11 cellular contexts compared by ENCODE assay signal in the genomic region with DNA sequence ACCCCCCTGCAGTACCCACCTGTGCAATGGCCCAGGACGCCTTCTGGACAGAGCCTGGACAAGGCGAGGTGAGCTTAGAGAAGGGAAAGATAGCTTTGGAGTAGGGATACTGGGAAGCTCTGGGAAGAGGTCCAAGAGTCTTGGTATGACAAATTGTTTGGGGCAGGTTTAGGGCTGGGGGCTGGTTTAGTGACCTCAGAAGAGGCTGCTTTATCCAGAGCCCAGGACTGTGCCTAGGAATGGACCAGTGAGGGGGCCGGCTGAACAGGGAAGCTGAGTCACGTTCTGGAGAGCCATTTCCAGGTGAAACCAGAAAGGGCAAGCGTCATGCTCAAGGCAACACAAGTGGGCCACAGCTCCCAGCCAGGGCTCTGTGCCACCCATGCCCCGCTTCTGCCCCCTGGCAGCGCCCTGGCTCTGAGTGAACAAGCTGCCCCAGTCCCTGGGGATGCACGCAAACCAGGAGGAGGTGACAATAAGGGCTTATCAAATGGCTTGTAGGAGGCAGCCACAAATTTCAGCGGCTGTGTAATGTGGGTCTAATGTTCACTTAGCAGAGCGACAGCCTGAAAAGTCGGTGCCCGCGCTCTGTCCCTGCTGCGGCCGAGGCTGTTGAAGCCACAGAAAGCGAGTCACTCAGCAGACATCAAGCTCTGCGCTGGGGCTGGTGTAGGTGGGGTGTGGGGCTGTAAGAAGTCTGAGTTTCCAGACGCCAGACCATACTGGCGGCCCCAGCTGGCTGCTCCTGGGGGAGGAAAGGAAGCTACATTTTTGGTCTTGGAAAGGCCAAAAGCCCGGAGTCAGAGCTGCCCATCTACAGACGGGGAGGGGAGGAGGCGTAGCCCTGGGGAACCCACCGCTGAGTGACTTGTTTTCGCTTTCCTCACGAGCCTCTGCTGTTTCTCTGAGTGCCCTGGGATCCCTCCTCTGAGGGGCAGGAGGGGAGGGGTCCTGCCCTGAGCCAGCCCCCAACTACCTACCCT. TPM values are rescaled to one million over a fixed set of nuclear protein-coding genes. Genes with fewer than 3 reads are reported as not detected.
DNase-seq lines count a peak whose midpoint lies in the region; ATAC-seq, FAIRE-seq and TF ChIP-seq lines count a peak whose summit lies in the region.
"Had no signal": no experiment of that assay in that cellular context is flagged by ENCODE, and none has a peak within 500 bp of the region (broad histone marks: within the 10 kb centered on the region; RNA-seq: fewer than 3 reads in every experiment).

No MANE protein-coding gene starts in this region.

- H3K27me3 ChIP-seq in IMR-90 (ENCODE audit: control insufficient read depth, insufficient read depth, low read length): peaks cover 32% of the 10 kb centered on the region

- no peak overlapping the region for H3K4ac ChIP-seq in IMR-90 (ENCODE audit: low read depth, low read length)

- no peak overlapping the region for H4K8ac ChIP-seq in IMR-90 (ENCODE audit: low read depth in 2 of 2, low read length in 2 of 2)

- dilution Hi-C loops in IMR-90 (cut with HindIII; ENCODE audit: low sequenced_read_pairs, unreplicated experiment): no loop called here

- in situ Hi-C loops in IMR-90 (cut with MboI; ENCODE audit: low sequenced_read_pairs): no loop called here

- TF ChIP-seq POLR2A in IMR-90 (IDR thresholded peaks at IDR 0.05; ENCODE audit: low read depth, low read length): no peak

- no peak overlapping the region for H2AK9ac ChIP-seq in IMR-90 (replicated peaks; ENCODE audit: low read depth, low read length, poor library complexity)

- H3K9me3 Mint-ChIP-seq in mesothelial cell of epicardium: no peaks in the 10 kb centered on the region
- H3K9me3 Mint-ChIP-seq in activated CD4-positive, alpha-beta memory T cell treated with anti-CD3 and anti-CD28 coated beads for 36 hours: no peaks in the 10 kb centered on the region
- H3K9me3 Mint-ChIP-seq: activated CD4-positive, alpha-beta T cell treated with anti-CD3 and anti-CD28 coated beads, Interleukin-2, amount 10 ng/mL, durations not matched to agents 24 days and 14 days; stimulated activated memory B cell treated with anti-CD40 and anti-IgM and Interleukin-4, amounts not matched to agents 10 μg/mL and 1 μg/mL and 100 μg/mL, for 72 hours had no signal

- H2BK20ac ChIP-seq in IMR-90 (ENCODE audit: low read depth, low read length): no peak overlapping the region

- H2BK120ac ChIP-seq in IMR-90 (ENCODE audit: low read depth, low read length): no peak overlapping the region

- H3K9me3 ChIP-seq in IMR-90 (ENCODE audit: control insufficient read depth, insufficient read depth, low read length): no peaks in the 10 kb centered on the region

- no peak overlapping the region for H2BK15ac ChIP-seq in IMR-90 (ENCODE audit: low read depth, low read length)

- ATAC-seq in IMR-90 (ENCODE audit: low read depth) (peak; percentile 46), HG03354 (IDR thresholded peaks at IDR 0.05; ENCODE audit: poor library complexity, severe bottlenecking, unreplicated experiment) (no peak)
- ATAC-seq: stimulated activated memory B cell treated with anti-CD40 and anti-IgM and Interleukin-4, amounts not matched to agents 10 μg/mL and 1 μg/mL and 100 μg/mL, for 72 hours had no signal

- H3K27ac ChIP-seq in IMR-90 (ENCODE audit: insufficient read depth, low read length): no peak overlapping the region

- H3K36me3 ChIP-seq in IMR-90 (ENCODE audit: control insufficient read depth, insufficient read depth, low read length): no peaks in the 10 kb centered on the region

- H3K79me1 ChIP-seq in IMR-90 (ENCODE audit: low read depth in 1 of 2, low read length in 2 of 2): no peaks in the 10 kb centered on the region

- no TSS peak for BruUV-seq in IMR-90 (replicated peaks; lab: Mats Ljungman, UMichigan)

- no peak for TF ChIP-seq RAD21 in IMR-90 (IDR thresholded peaks at IDR 0.05; ENCODE audit: low read length)

- DNase-seq in AG10803 (ENCODE audit: low read depth): peak; percentile 46
- peak; percentile 70 for DNase-seq in IMR-90
- DNase-seq in mesothelial cell of epicardium (ENCODE audit: low spot score in 2 of 2, unreplicated experiment in 2 of 2): no peak
- no peak for DNase-seq in activated gamma-delta T cell (lab: John Stamatoyannopoulos, UW)
- DNase-seq in activated CD4-positive, alpha-beta memory T cell treated with anti-CD3 and anti-CD28 coated beads for 36 hours: no peak
- DNase-seq in activated CD4-positive, CD25-positive, alpha-beta regulatory T cell treated with anti-CD3 and anti-CD28 coated beads, Interleukin-2, amount 50 U/mL, for 72 hours: no peak
- DNase-seq: activated CD4-positive, alpha-beta T cell treated with anti-CD3 and anti-CD28 coated beads, Interleukin-2, amount 10 ng/mL, durations not matched to agents 24 days and 14 days; kidney had no signal

- H2AK5ac ChIP-seq in IMR-90 (ENCODE audit: low read depth, low read length): no peak overlapping the region

- H3K18ac ChIP-seq in IMR-90 (ENCODE audit: low read depth, low read length): no peak overlapping the region

- no peak overlapping the region for H3K56ac ChIP-seq in IMR-90 (ENCODE audit: extremely low read depth, insufficient read depth, low read length)

- H3K9ac ChIP-seq in IMR-90 (ENCODE audit: low read depth, low read length): no peak overlapping the region

- H3K4me3 Mint-ChIP-seq in mesothelial cell of epicardium: peak overlapping the region; percentile 15
- no peak overlapping the region for H3K4me3 Mint-ChIP-seq in activated CD4-positive, alpha-beta memory T cell treated with anti-CD3 and anti-CD28 coated beads for 36 hours
- H3K4me3 Mint-ChIP-seq: activated CD4-positive, alpha-beta T cell treated with anti-CD3 and anti-CD28 coated beads, Interleukin-2, amount 10 ng/mL, durations not matched to agents 24 days and 14 days; stimulated activated memory B cell treated with anti-CD40 and anti-IgM and Interleukin-4, amounts not matched to agents 10 μg/mL and 1 μg/mL and 100 μg/mL, for 72 hours had no signal

- peaks cover 12% of the 10 kb centered on the region; the same call in 1 of the 2 replicates for H3K4me1 ChIP-seq in IMR-90 (ENCODE audit: control insufficient read depth, insufficient read depth, low read length)

- no peak overlapping the region for H4K91ac ChIP-seq in IMR-90 (ENCODE audit: insufficient read depth, low read depth, low read length)

- TF ChIP-seq CTCF in AG10803 (conservative IDR thresholded peaks at IDR 0.05; ENCODE audit: low read length): 0 out of 2 replicates have a peak, but pooled peaks have one; percentile 3
- no peak for TF ChIP-seq CTCF in IMR-90 (conservative IDR thresholded peaks at IDR 0.05; ENCODE audit: low read depth, low read length)
- no peak for TF ChIP-seq CTCF in mesothelial cell of epicardium (IDR thresholded peaks at IDR 0.05; ENCODE audit: unreplicated experiment)

- no peak overlapping the region; the same call in 1 of the 2 replicates for H3K4me2 ChIP-seq in IMR-90 (ENCODE audit: low read depth, low read length)

- H4K5ac ChIP-seq in IMR-90 (ENCODE audit: low read depth, low read length): no peak overlapping the region

- POLR2A ChIA-PET in IMR-90 (lab: Charles Lee; ENCODE audit: unreplicated experiment): no interaction called here
- POLR2A ChIA-PET in activated CD4-positive, alpha-beta memory T cell treated with anti-CD3 and anti-CD28 coated beads for 36 hours (lab: Charles Lee): no interaction called here

- peaks cover 25% of the 10 kb centered on the region for H3K4me1 Mint-ChIP-seq in mesothelial cell of epicardium
- no peaks in the 10 kb centered on the region for H3K4me1 Mint-ChIP-seq in activated CD4-positive, alpha-beta memory T cell treated with anti-CD3 and anti-CD28 coated beads for 36 hours (ENCODE audit: low read depth)
- H3K4me1 Mint-ChIP-seq: activated CD4-positive, alpha-beta T cell treated with anti-CD3 and anti-CD28 coated beads, Interleukin-2, amount 10 ng/mL, durations not matched to agents 24 days and 14 days; stimulated activated memory B cell treated with anti-CD40 and anti-IgM and Interleukin-4, amounts not matched to agents 10 μg/mL and 1 μg/mL and 100 μg/mL, for 72 hours had no signal

- WGBS in IMR-90 (ENCODE audit: extremely low coverage in 2 of 2, insufficient read length in 1 of 2), 2 experiments: 18% methylated on average over 11 of the region's 25 CpGs; no CpG with 5 or more reads in 1 of the 2 experiments

- peaks cover 7% of the 10 kb centered on the region for H3K27me3 Mint-ChIP-seq in mesothelial cell of epicardium (ENCODE audit: low read depth)
- peaks cover 25% of the 10 kb centered on the region for H3K27me3 Mint-ChIP-seq in activated CD4-positive, alpha-beta memory T cell treated with anti-CD3 and anti-CD28 coated beads for 36 hours

- H3K14ac ChIP-seq in IMR-90 (replicated peaks; ENCODE audit: low read depth, low read length): no peak overlapping the region

- H3K4me3 ChIP-seq in AG10803 (ENCODE audit: low read length): no peak overlapping the region
- no peak overlapping the region for H3K4me3 ChIP-seq in IMR-90 (ENCODE audit: insufficient read depth, low read depth, low read length)

- H4K20me1 ChIP-seq in IMR-90 (ENCODE audit: insufficient read depth, low read length): no peaks in the 10 kb centered on the region; the same call in 1 of the 2 replicates

- peak; percentile 45 for FAIRE-seq in endometrium (lab: Jason Lieb, UNC)
- FAIRE-seq: kidney had no signal

- H3K9me1 ChIP-seq in IMR-90 (ENCODE audit: insufficient read depth, low read length): no peaks in the 10 kb centered on the region; the same call in 1 of the 2 replicates

- H3K36me3 Mint-ChIP-seq in mesothelial cell of epicardium: no peaks in the 10 kb centered on the region
- H3K36me3 Mint-ChIP-seq in activated CD4-positive, alpha-beta memory T cell treated with anti-CD3 and anti-CD28 coated beads for 36 hours: no peaks in the 10 kb centered on the region
- H3K36me3 Mint-ChIP-seq: stimulated activated memory B cell treated with anti-CD40 and anti-IgM and Interleukin-4, amounts not matched to agents 10 μg/mL and 1 μg/mL and 100 μg/mL, for 72 hours had no signal

- peak overlapping the region; percentile 18 for H3K27ac Mint-ChIP-seq in mesothelial cell of epicardium
- H3K27ac Mint-ChIP-seq in activated CD4-positive, alpha-beta memory T cell treated with anti-CD3 and anti-CD28 coated beads for 36 hours: no peak overlapping the region
- H3K27ac Mint-ChIP-seq: activated CD4-positive, alpha-beta T cell treated with anti-CD3 and anti-CD28 coated beads, Interleukin-2, amount 10 ng/mL, durations not matched to agents 24 days and 14 days; stimulated activated memory B cell treated with anti-CD40 and anti-IgM and Interleukin-4, amounts not matched to agents 10 μg/mL and 1 μg/mL and 100 μg/mL, for 72 hours had no signal

- CTCF ChIA-PET in IMR-90 (lab: Yijun Ruan, JAX): interaction anchor here (0.6 to 1.2 kb wide), 2 partner anchors 17 to 83 kb away, joined by 3 read pairs; no protein-coding TSS in a partner anchor
- CTCF ChIA-PET in activated CD4-positive, alpha-beta memory T cell treated with anti-CD3 and anti-CD28 coated beads for 36 hours (lab: Charles Lee): interaction anchor here (0.9 to 1.0 kb wide), 2 partner anchors 10 to 116 kb away, joined by 3 read pairs; no protein-coding TSS in a partner anchor

- no peak overlapping the region for H3K23ac ChIP-seq in IMR-90 (ENCODE audit: low read depth, low read length)

- no peak overlapping the region for H2BK5ac ChIP-seq in IMR-90 (ENCODE audit: low read depth, low read length, poor library complexity, severe bottlenecking)

- intact Hi-C loops in IMR-90 (cut with micrococcal nuclease): no loop called here
- intact Hi-C loops in activated CD4-positive, alpha-beta memory T cell treated with anti-CD3 and anti-CD28 coated beads for 36 hours (cut with micrococcal nuclease): no loop called here

- H2AFZ ChIP-seq in IMR-90 (replicated peaks; ENCODE audit: low read length, poor library complexity): peak overlapping the region; percentile 70

RNA-seq across cellular contexts. Expression of a gene that starts 18.3 kb away (rescaled TPM):
- under 0.01 TPM in 1 of 2 replicates, not detected in the other for total RNA-seq in IMR-90 (2012; rRNA removed)
- 0.19 and 0.26 TPM in 2 replicates for polyA plus RNA-seq in IMR-90 (2012; rRNA removed)
- polyA plus RNA-seq in IMR-90 (2012; cell fraction: cytosol; rRNA removed): 0.10 and 0.29 TPM in 2 replicates
- polyA plus RNA-seq in IMR-90 (2012; cell fraction: nucleus; rRNA removed; ENCODE audit: low replicate concordance): 0.53 and 0.90 TPM in 2 replicates
- 7.6 to 9.4 TPM (median 8.3 TPM) in 3 replicates for total RNA-seq in mesothelial cell of epicardium
- total RNA-seq in activated CD4-positive, alpha-beta memory T cell treated with anti-CD3 and anti-CD28 coated beads for 36 hours: not detected

Comparison
In these comparisons a context has a peak if more than half of its experiments do, and no peak if none do; other contexts are left out.
1. DNase-seq: peak in AG10803 (single experiment) and IMR-90 (single experiment); none in mesothelial cell of epicardium (0 of 2), activated gamma-delta T cell (single experiment), activated CD4-positive, alpha-beta memory T cell treated with anti-CD3 and anti-CD28 coated beads for 36 hours (single experiment) and activated CD4-positive, CD25-positive, alpha-beta regulatory T cell treated with anti-CD3 and anti-CD28 coated beads, Interleukin-2, amount 50 U/mL, for 72 hours (single experiment).